Comparison of ENCODE assay signal across 2 cellular contexts in the genomic region with DNA sequence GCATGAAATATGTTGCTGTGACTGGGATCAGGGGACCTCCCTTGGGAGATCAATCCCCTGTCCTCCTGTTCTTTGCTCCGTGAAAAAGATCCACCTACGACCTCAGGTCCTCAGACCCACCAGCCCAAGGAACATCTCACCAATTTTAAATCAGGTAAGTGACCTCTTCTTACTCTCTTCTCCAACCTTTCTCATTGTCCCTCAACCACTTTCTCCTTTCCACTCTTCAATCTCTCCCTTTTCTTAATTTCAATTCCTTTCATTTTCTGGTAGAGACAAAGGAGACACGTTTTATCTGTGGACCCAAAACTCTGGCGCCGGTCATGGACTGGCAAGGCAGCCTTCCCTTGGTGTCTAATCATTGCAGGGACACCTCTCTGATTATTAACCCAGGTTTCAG. TPM values are rescaled to one million over a fixed set of nuclear protein-coding genes. Genes with fewer than 3 reads are reported as not detected.
"Had no signal": no experiment of that assay in that cellular context is flagged by ENCODE, and none has a peak within 500 bp of the region (broad histone marks: within the 10 kb centered on the region; RNA-seq: fewer than 3 reads in every experiment).

No MANE protein-coding gene starts in this region.

RNA-seq across cellular contexts. Expression of a gene that starts 21.1 kb away (rescaled TPM):
- total RNA-seq: G401, GM12878 had no signal
